Comparison of ENCODE assay signal across 29 cellular contexts in the genomic region with DNA sequence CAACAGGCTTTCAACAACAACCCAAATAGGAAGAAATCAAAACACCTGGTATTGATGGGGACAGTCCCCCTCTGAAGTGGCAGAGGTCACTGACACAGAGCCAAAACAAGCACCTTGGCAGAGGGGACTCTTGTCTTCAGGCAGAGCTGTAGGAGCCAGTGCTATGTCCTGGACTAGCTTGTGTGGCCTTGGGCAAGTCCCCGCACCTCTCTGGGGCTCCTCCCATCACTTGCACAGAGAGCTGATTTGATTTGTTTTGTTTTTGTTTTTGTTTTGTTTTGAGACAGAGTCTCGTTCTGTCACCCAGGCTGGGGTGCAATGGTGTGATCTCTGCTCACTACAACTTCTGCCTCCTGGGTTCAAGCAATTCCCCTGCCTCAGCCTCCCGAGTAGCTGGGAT.
"Had no signal": no experiment of that assay in that cellular context is flagged by ENCODE, and none has a peak within 500 bp of the region (broad histone marks: within the 10 kb centered on the region; RNA-seq: fewer than 3 reads in every experiment).

No MANE protein-coding gene starts in this region.

- H3K36me3 ChIP-seq: heart left ventricle, left lung, lower lobe of right lung, neutrophil, right atrium auricular region, right lobe of liver, spleen, suprapubic skin, thoracic aorta, tibial artery, upper lobe of right lung had no signal

- H3K27ac ChIP-seq: heart left ventricle, left lung, lower lobe of right lung, neutrophil, parathyroid adenoma, right atrium auricular region, right lobe of liver, spleen, suprapubic skin, thoracic aorta, tibial artery, upper lobe of right lung had no signal

- H2AFZ ChIP-seq: parathyroid adenoma had no signal

- H3K9ac ChIP-seq: parathyroid adenoma had no signal

- H3K4me3 Mint-ChIP-seq: immature natural killer cell; naive thymus-derived CD8-positive, alpha-beta T cell; nephron; neural crest cell; stimulated activated memory B cell treated with anti-CD40 and anti-IgM and Interleukin-4, amounts not matched to agents 10 μg/mL and 1 μg/mL and 100 μg/mL, for 72 hours had no signal

- H3K27me3 ChIP-seq: heart left ventricle, left lung, neutrophil, right atrium auricular region, right lobe of liver, suprapubic skin, tibial artery, upper lobe of right lung had no signal

- ATAC-seq: heart left ventricle; left colon; left lung; lower lobe of right lung; naive thymus-derived CD8-positive, alpha-beta T cell; right lobe of liver; stimulated activated memory B cell treated with anti-CD40 and anti-IgM and Interleukin-4, amounts not matched to agents 10 μg/mL and 1 μg/mL and 100 μg/mL, for 72 hours; stimulated activated naive CD8-positive, alpha-beta T cell treated with anti-CD3 and anti-CD28 coated beads, Interleukin-15, Interleukin-2, amounts not matched to agents 100 U/mL and 50 U/mL, for 24 hours; upper lobe of right lung had no signal

- H3K4me1 ChIP-seq: heart left ventricle, lower lobe of right lung, parathyroid adenoma, right atrium auricular region, right lobe of liver, suprapubic skin, upper lobe of right lung had no signal

- DNase-seq: heart left ventricle; immature natural killer cell; kidney; left colon; left lung; lower lobe of right lung; mammary epithelial cell; mesenchymal stem cell; naive thymus-derived CD8-positive, alpha-beta T cell; occipital lobe; right lobe of liver; small intestine; stimulated activated CD4-positive, alpha-beta T cell treated with anti-CD3 and anti-CD28 coated beads, Interleukin-4, amount 100 ng/mL, for 4 hours; stimulated activated CD8-positive, alpha-beta memory T cell treated with anti-CD3 and anti-CD28 coated beads, Interleukin-4, amount 100 ng/mL, for 48 hours; stimulated activated naive CD8-positive, alpha-beta T cell treated with anti-CD3 and anti-CD28 coated beads, Interleukin-15, Interleukin-2, amounts not matched to agents 100 U/mL and 50 U/mL, for 24 hours; tibial artery; upper lobe of right lung had no signal

- H3K4me3 ChIP-seq: heart left ventricle, left lung, lower lobe of right lung, right atrium auricular region, right lobe of liver, spleen, suprapubic skin, thoracic aorta, tibial artery, upper lobe of right lung had no signal

- H3K4me1 Mint-ChIP-seq: immature natural killer cell; stimulated activated memory B cell treated with anti-CD40 and anti-IgM and Interleukin-4, amounts not matched to agents 10 μg/mL and 1 μg/mL and 100 μg/mL, for 72 hours had no signal

- H3K9me3 ChIP-seq: neutrophil, right lobe of liver, suprapubic skin had no signal

- H3K27ac Mint-ChIP-seq: immature natural killer cell; naive thymus-derived CD8-positive, alpha-beta T cell; nephron; progenitor cell of endocrine pancreas; stimulated activated memory B cell treated with anti-CD40 and anti-IgM and Interleukin-4, amounts not matched to agents 10 μg/mL and 1 μg/mL and 100 μg/mL, for 72 hours had no signal

- H3K79me2 ChIP-seq: parathyroid adenoma had no signal

- FAIRE-seq: islet of Langerhans, kidney, small intestine, urothelium cell line had no signal
